In the genomic region with DNA sequence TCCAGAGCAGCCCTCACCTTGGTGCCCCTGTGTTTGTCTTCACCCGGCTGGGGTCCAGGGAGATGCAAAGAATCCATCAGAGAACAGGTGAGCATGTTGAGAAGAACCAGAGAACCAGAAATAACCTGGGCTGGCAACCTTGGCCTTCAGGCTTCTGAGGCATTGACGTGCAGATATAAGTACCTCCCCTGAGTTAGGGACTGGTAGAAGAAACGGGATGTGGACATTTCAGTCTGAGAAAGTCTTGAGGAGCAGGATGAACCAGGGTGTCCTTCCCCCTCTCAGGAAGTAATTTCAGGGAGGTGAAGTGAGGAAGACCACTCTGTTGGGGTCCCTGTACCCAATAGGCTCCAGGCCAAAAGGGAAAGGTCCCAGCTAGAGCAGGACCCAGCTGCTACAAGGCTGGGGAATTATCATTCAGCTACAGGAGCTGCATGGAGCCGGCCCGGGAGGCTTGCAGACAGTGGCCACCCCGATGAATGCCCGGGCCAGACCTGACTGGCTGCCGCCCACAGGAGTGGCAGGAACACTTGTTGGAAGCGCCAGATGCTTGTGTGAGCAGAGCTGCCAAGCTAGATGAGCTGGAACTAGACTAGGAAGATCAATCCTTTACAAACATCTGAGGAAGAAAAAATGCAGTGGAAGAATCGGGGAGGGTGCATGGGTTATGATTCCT, we compare ENCODE assay signal across 1 cellular context.
TF ChIP-seq lines count a peak whose summit lies in the region.

No MANE protein-coding gene starts in this region.

TF ChIP-seq in HCT116, 20 proteins besides CTCF, POLR2A, EP300 and RAD21:
- TF ChIP-seq YY1 (IDR thresholded peaks at IDR 0.05; ENCODE audit: extremely low read depth, insufficient replicate concordance, low read depth, low read length): peak; percentile 27
- TF ChIP-seq SIN3A (IDR thresholded peaks at IDR 0.05; ENCODE audit: low read depth): no peak
